8 cellular contexts compared by ENCODE assay signal in the genomic region with DNA sequence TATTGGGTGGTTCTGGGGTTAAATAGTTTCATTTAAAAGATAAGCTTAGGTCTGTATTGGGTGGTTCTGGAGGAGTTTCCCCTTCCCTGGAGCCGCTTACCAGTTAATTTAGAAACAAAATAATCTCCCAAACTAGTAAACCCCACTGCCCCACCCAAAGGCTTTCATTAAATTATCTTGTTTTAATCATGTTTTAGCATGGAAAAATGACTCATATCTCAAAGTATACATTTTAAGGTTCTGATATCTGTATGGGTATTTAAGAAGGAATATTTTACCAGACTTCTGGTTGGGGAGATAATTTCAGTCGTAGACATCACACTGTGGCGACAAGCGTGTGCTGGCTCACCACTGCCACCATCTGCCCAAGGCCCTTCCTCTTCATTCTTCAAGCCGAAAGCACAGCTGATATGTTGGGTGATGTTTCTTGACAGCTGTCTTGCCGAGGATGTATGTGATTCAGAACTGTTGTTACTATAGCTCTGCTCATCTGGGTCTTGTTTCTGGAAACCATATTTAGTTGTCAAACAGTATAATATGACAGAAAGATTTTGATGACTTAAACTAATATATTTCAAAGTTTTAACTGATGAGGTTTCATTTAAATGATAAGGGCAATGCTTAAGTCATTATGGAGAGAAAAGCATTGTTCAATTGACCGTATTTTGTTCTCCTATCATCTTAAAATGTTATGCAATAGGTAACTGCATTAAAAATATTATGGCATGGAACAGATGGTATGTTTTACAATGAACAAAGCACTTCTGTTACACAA.
A peak's percentile ranks its signal among the peaks of the same experiment; 100 is the strongest.
DNase-seq lines count a peak whose midpoint lies in the region; ATAC-seq and FAIRE-seq lines count a peak whose summit lies in the region.

No MANE protein-coding gene starts in this region.

- DNase-seq in AML-193 (lab: John Stamatoyannopoulos, UW): peak; percentile 37 to 47
- DNase-seq in GM18507 (ENCODE audit: extremely low spot score, insufficient read length, low read depth): no peak
- peak; percentile 38 for DNase-seq in NCI-H446 treated with DMSO at 0.1 percent for 48 hours (lab: John Stamatoyannopoulos, UW)
- DNase-seq in activated T-cell treated with anti-CD3 and anti-CD28 coated beads for 4 hours: peak; percentile 13
- DNase-seq in iPS-NIHi7 (ENCODE audit: extremely low spot score): peak; percentile 63
- peak; percentile 47 for DNase-seq in stimulated activated naive CD8-positive, alpha-beta T cell treated with anti-CD3 and anti-CD28 coated beads, Interleukin-15, Interleukin-2, amounts not matched to agents 100 U/mL and 50 U/mL, for 24 hours
- DNase-seq in NK-92 treated with Interleukin-12 subunit alpha and Interleukin-12 subunit beta, amount 100 ng/mL, for 24 hours (lab: John Stamatoyannopoulos, UW): no peak
- no peak for DNase-seq in RCC 7860 (ENCODE audit: low spot score)

- ATAC-seq in stimulated activated naive CD8-positive, alpha-beta T cell treated with anti-CD3 and anti-CD28 coated beads, Interleukin-15, Interleukin-2, amounts not matched to agents 100 U/mL and 50 U/mL, for 24 hours: peak; percentile 74

- peak; percentile 21 for FAIRE-seq in GM18507 (lab: Jason Lieb, UNC)
- FAIRE-seq in RCC 7860 (lab: Jason Lieb, UNC): no peak

Comparison
In these comparisons a context has a peak if more than half of its experiments do, and no peak if none do; other contexts are left out.
1. DNase-seq: peak in AML-193 (2 of 2), NCI-H446 treated with DMSO at 0.1 percent for 48 hours (single experiment), activated T-cell treated with anti-CD3 and anti-CD28 coated beads for 4 hours (single experiment), iPS-NIHi7 (single experiment) and stimulated activated naive CD8-positive, alpha-beta T cell treated with anti-CD3 and anti-CD28 coated beads, Interleukin-15, Interleukin-2, amounts not matched to agents 100 U/mL and 50 U/mL, for 24 hours (single experiment); none in GM18507 (single experiment), NK-92 treated with Interleukin-12 subunit alpha and Interleukin-12 subunit beta, amount 100 ng/mL, for 24 hours (single experiment) and RCC 7860 (single experiment).